30 cellular contexts compared by ENCODE assay signal in the genomic region with DNA sequence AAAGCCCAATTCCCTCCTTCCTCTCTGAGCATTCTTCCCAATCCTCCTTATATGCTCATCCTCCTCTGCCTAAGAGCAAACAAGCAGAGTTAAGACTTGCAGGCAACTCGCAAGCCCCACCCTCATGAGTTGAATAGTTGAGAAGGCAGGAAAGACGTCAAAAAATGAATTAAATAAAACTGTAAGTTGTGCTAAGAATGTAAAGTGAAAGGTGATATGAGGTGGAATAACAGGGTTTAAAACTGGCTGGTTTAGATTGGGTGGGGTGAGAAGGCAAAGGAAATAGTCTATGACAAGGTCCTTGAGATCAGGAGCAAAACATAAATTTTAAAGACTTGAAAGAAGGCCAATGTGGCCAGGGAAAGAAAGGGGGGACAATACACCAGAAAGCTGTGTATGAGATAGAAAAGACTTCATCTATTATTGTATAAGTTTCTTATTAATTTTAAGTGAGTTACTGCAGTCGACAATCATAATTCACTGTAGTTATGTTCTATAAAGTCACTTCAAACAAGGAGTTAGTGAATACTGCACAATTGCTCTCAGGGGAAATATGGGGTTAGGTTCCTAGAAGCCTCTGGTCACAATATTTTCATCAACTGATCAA.
A peak's percentile ranks its signal among the peaks of the same experiment; 100 is the strongest.
DNase-seq lines count a peak whose midpoint lies in the region; ATAC-seq and TF ChIP-seq lines count a peak whose summit lies in the region.
"Had no signal": no experiment of that assay in that cellular context is flagged by ENCODE, and none has a peak within 500 bp of the region (broad histone marks: within the 10 kb centered on the region; RNA-seq: fewer than 3 reads in every experiment).

No MANE protein-coding gene starts in this region.

- H3K27ac ChIP-seq in hepatocyte (peak overlapping the region; percentile 40), tibial artery (no peak overlapping the region), vagina (no peak overlapping the region)
- H3K27ac ChIP-seq: breast epithelium, heart right ventricle, neural progenitor cell, Peyer's patch, right lobe of liver had no signal

- H3K27me3 ChIP-seq in hepatocyte (no peaks in the 10 kb centered on the region), tibial artery (no peaks in the 10 kb centered on the region), vagina (no peaks in the 10 kb centered on the region)
- H3K27me3 ChIP-seq: breast epithelium, heart right ventricle, MG63, neural progenitor cell, Peyer's patch, right lobe of liver had no signal

- no peak for TF ChIP-seq POLR2A in vagina (IDR thresholded peaks at IDR 0.05)

- no peaks in the 10 kb centered on the region for H3K79me2 ChIP-seq in hepatocyte

- H3K9me2 ChIP-seq in hepatocyte (replicated peaks; ENCODE audit: insufficient read depth) = no peaks in the 10 kb centered on the region

- WGBS in hepatocyte (ENCODE audit: low lambda C conversion rate, missing lambda C conversion rate) = 70% methylated on average over 3 of the region's 3 CpGs

- no peaks in the 10 kb centered on the region for H4K20me1 ChIP-seq in hepatocyte (ENCODE audit: insufficient read depth, poor library complexity, severe bottlenecking)

- DNase-seq in OCI-M1 (lab: John Stamatoyannopoulos, UW) = peak; percentile 25
- DNase-seq in hepatocyte (ENCODE audit: low spot score) = no peak
- no peak for DNase-seq in tibial artery
- no peak for DNase-seq in activated CD4-positive, CD25-positive, alpha-beta regulatory T cell (lab: John Stamatoyannopoulos, UW)
- DNase-seq in vagina (ENCODE audit: extremely low spot score in 2 of 2) = no peak
- no peak for DNase-seq in activated T-cell treated with anti-CD3 and anti-CD28 coated beads for 4 hours
- DNase-seq: ACHN; activated B cell treated with CpG ODN at 0.5 μM for 24 hours; activated CD4-positive, alpha-beta T cell treated with anti-CD3 and anti-CD28 coated beads, Interleukin-2, amount 50 U/mL, for 48 hours; activated naive CD4-positive, alpha-beta T cell treated with anti-CD3 and anti-CD28 coated beads, Interleukin-2, amount 10 ng/mL, durations not matched to agents 7 days and 5 days; effector CD4-positive, alpha-beta T cell; erythroblast; heart right ventricle; KBM-7; left cardiac atrium; NCI-H2029 treated with DMSO at 0.1 percent for 48 hours; NCI-H2227 treated with DMSO at 0.1 percent for 48 hours; NCI-H526 treated with DMSO at 0.1 percent for 48 hours; Peyer's patch; posterior cingulate gyrus; right lobe of liver; SIG-M5; stimulated activated CD4-positive, alpha-beta T cell treated with anti-CD3 and anti-CD28 coated beads, Interleukin-12 subunit alpha, Interleukin-12 subunit beta, amount 100 ng/mL, for 4 hours; stimulated activated CD4-positive, alpha-beta T cell treated with anti-CD3 and anti-CD28 coated beads, Interleukin-4, amount 100 ng/mL, for 1 hour had no signal

- H3K4me3 ChIP-seq in hepatocyte (no peak overlapping the region), tibial artery (no peak overlapping the region), vagina (no peak overlapping the region)
- H3K4me3 ChIP-seq: breast epithelium, heart right ventricle, MG63, neural progenitor cell, Peyer's patch, right lobe of liver had no signal

- ATAC-seq in GM18517 (IDR thresholded peaks at IDR 0.05; ENCODE audit: unreplicated experiment) (peak; percentile 2), GM21737 (IDR thresholded peaks at IDR 0.05; ENCODE audit: unreplicated experiment) (peak; percentile 84)
- ATAC-seq: HCT116, heart right ventricle, left cardiac atrium, right lobe of liver had no signal

- no peak overlapping the region for H2AFZ ChIP-seq in hepatocyte
- H2AFZ ChIP-seq: neural progenitor cell had no signal

- no peak overlapping the region for H3K4me2 ChIP-seq in hepatocyte
- H3K4me2 ChIP-seq: neural progenitor cell had no signal

- H3K36me3 ChIP-seq in hepatocyte (replicated peaks; ENCODE audit: insufficient read depth, low read depth) (no peaks in the 10 kb centered on the region), tibial artery (no peaks in the 10 kb centered on the region), vagina (no peaks in the 10 kb centered on the region)
- H3K36me3 ChIP-seq: breast epithelium, heart right ventricle, MG63, neural progenitor cell, Peyer's patch had no signal

- H3K4me1 ChIP-seq in hepatocyte (ENCODE audit: insufficient read depth) = no peaks in the 10 kb centered on the region
- H3K4me1 ChIP-seq in tibial artery = no peaks in the 10 kb centered on the region
- H3K4me1 ChIP-seq in vagina = no peaks in the 10 kb centered on the region
- H3K4me1 ChIP-seq: breast epithelium, heart right ventricle, neural progenitor cell, Peyer's patch, right lobe of liver had no signal

- intact Hi-C loops in tibial artery (cut with DNase I; ENCODE audit: low total_unique reads) = no loop called here
- intact Hi-C loops in vagina (cut with DNase I) = no loop called here

- H3K9me3 ChIP-seq in hepatocyte (ENCODE audit: low read depth) = no peaks in the 10 kb centered on the region
- H3K9me3 ChIP-seq in tibial artery = no peaks in the 10 kb centered on the region
- H3K9me3 ChIP-seq in vagina = no peaks in the 10 kb centered on the region
- H3K9me3 ChIP-seq: breast epithelium, heart right ventricle, MG63, Peyer's patch, right lobe of liver had no signal

- no peak for TF ChIP-seq CTCF in hepatocyte (IDR thresholded peaks at IDR 0.05; ENCODE audit: poor library complexity)
- TF ChIP-seq CTCF in tibial artery (IDR thresholded peaks at IDR 0.05) = no peak
- TF ChIP-seq CTCF in vagina (IDR thresholded peaks at IDR 0.05) = no peak
